ENCODE assay signal across 20 cellular contexts in genomic region chr2:20069756-20070155, GRCh38. TPM values are rescaled to one million over a fixed set of nuclear protein-coding genes. Genes with fewer than 3 reads are reported as not detected.
"Had no signal": no experiment of that assay in that cellular context is flagged by ENCODE, and none has a peak within 500 bp of the region (broad histone marks: within the 10 kb centered on the region; RNA-seq: fewer than 3 reads in every experiment).

No MANE protein-coding gene starts in this region.

- H3K36me3 ChIP-seq: colonic mucosa, heart left ventricle, neural progenitor cell, pancreas, tibial artery, upper lobe of left lung had no signal

- FAIRE-seq: frontal cortex, islet of Langerhans, pancreas, small intestine had no signal

- H3K4me2 ChIP-seq: neural progenitor cell had no signal

- H3K4me1 Mint-ChIP-seq: natural killer cell had no signal

- H3K4me3 ChIP-seq: colonic mucosa, heart left ventricle, neural progenitor cell, pancreas, tibial artery, upper lobe of left lung had no signal

- H3K9me3 ChIP-seq: colonic mucosa, pancreas, tibial artery, upper lobe of left lung had no signal

- H3K9me3 Mint-ChIP-seq: natural killer cell had no signal

- ATAC-seq: heart left ventricle; natural killer cell; pancreas; right cardiac atrium; stimulated activated naive CD8-positive, alpha-beta T cell treated with anti-CD3 and anti-CD28 coated beads, Interleukin-15, Interleukin-2, amounts not matched to agents 100 U/mL and 50 U/mL, for 24 hours had no signal

- H3K36me3 Mint-ChIP-seq: natural killer cell, neural progenitor cell had no signal

- H3K27me3 Mint-ChIP-seq: progenitor cell of endocrine pancreas had no signal

- DNase-seq: cerebellar nuclear complex; colonic mucosa; dermis blood vessel endothelial cell; erythroblast; heart left ventricle; hypothalamus; kidney glomerular epithelial cell; natural killer cell; nucleus accumbens; pancreas; right cardiac atrium; small intestine; stimulated activated CD4-positive, alpha-beta T cell treated with anti-CD3 and anti-CD28 coated beads, Interleukin-12 subunit alpha, Interleukin-12 subunit beta, amount 100 ng/mL, for 4 hours; stimulated activated naive CD8-positive, alpha-beta T cell treated with anti-CD3 and anti-CD28 coated beads, Interleukin-15, Interleukin-2, amounts not matched to agents 100 U/mL and 50 U/mL, for 24 hours; tibial artery; upper lobe of left lung had no signal

- H3K4me3 Mint-ChIP-seq: natural killer cell, neural progenitor cell had no signal

- H3K27ac Mint-ChIP-seq: natural killer cell, neural progenitor cell, progenitor cell of endocrine pancreas had no signal

- H3K27me3 ChIP-seq: colonic mucosa, heart left ventricle, neural progenitor cell, pancreas, tibial artery, upper lobe of left lung had no signal

- H3K27ac ChIP-seq: colonic mucosa, neural progenitor cell, pancreas, tibial artery, upper lobe of left lung had no signal

RNA-seq across cellular contexts. Expression of gene MATN3, which starts 57.3 kb away (rescaled TPM):
- total RNA-seq: natural killer cell had no signal
